1 cellular context compared by ENCODE assay signal in the genomic region with DNA sequence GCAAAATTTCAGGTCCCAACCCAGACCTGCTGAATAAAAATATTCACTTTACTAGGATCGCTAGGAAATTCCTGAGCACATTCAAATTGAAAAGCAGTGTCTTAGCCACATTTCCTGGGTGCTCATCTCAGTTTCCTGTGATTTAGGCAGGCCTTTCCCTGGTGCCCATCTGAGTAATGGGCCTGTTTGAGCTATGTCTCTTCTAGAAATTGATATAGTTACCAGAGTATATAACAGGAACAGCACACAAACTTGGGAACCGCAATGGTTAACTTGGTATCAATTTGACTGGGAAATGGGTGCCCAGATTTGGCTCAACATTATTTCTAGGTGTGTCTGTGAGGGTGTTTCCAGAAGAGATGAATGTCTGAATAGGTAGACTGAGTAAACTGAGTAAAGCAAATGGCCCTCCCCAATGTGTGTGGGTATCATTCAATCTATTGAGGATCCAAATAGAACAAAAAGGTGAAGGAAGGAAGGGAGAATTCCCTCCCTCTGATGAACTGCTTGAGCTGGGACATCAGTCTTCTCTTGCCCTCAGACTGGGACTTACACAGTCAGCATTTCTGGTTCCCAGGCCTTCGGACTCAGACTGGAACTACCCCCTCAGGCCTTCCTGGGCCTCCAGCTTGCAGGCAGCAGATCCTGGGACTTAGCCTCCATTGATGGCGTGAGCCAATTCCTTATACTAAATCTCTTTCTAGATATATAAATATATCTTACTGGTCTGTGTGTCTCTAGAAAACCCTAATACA.
TF ChIP-seq lines count a peak whose summit lies in the region.

No MANE protein-coding gene starts in this region.

TF ChIP-seq in K562, 482 proteins besides CTCF, POLR2A, EP300 and RAD21 (continued from another document and continues in another):
- TF ChIP-seq, protein P1, sequence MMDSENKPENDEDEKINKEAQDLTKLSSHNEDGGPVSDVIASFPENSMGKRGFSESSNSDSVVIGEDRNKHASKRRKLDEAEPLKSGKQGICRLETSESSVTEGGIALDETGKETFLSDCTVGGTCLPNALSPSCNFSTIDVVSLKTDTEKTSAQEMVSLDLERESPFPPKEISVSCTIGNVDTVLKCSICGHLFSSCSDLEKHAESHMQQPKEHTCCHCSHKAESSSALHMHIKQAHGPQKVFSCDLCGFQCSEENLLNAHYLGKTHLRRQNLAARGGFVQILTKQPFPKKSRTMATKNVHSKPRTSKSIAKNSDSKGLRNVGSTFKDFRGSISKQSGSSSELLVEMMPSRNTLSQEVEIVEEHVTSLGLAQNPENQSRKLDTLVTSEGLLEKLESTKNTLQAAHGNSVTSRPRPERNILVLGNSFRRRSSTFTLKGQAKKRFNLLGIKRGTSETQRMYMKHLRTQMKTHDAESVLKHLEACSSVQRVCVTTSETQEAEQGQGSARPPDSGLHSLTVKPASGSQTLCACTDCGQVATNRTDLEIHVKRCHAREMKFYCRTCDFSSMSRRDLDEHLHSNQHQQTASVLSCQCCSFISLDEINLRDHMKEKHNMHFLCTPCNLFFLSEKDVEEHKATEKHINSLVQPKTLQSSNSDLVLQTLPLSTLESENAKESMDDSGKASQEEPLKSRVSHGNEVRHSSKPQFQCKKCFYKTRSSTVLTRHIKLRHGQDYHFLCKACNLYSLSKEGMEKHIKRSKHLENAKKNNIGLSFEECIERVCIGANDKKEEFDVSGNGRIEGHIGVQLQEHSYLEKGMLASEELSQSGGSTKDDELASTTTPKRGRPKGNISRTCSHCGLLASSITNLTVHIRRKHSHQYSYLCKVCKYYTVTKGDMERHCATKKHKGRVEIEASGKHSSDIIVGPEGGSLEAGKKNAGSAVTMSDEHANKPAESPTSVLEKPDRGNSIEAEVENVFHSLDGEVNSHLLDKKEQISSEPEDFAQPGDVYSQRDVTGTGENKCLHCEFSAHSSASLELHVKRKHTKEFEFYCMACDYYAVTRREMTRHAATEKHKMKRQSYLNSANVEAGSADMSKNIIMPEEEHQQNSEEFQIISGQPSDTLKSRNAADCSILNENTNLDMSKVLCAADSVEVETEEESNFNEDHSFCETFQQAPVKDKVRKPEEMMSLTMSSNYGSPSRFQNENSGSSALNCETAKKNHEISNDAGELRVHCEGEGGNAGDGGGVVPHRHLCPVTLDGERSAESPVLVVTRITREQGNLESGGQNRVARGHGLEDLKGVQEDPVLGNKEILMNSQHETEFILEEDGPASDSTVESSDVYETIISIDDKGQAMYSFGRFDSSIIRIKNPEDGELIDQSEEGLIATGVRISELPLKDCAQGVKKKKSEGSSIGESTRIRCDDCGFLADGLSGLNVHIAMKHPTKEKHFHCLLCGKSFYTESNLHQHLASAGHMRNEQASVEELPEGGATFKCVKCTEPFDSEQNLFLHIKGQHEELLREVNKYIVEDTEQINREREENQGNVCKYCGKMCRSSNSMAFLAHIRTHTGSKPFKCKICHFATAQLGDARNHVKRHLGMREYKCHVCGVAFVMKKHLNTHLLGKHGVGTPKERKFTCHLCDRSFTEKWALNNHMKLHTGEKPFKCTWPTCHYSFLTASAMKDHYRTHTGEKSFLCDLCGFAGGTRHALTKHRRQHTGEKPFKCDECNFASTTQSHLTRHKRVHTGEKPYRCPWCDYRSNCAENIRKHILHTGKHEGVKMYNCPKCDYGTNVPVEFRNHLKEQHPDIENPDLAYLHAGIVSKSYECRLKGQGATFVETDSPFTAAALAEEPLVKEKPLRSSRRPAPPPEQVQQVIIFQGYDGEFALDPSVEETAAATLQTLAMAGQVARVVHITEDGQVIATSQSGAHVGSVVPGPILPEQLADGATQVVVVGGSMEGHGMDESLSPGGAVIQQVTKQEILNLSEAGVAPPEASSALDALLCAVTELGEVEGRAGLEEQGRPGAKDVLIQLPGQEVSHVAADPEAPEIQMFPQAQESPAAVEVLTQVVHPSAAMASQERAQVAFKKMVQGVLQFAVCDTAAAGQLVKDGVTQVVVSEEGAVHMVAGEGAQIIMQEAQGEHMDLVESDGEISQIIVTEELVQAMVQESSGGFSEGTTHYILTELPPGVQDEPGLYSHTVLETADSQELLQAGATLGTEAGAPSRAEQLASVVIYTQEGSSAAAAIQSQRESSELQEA (IDR thresholded peaks at IDR 0.05; ENCODE audit: low read depth) = no peak
- no peak for TF ChIP-seq CEBPB (tag; IDR thresholded peaks at IDR 0.05)
- no peak for TF ChIP-seq PHB2 (IDR thresholded peaks at IDR 0.05; ENCODE audit: low read depth)
- no peak for TF ChIP-seq ADNP (tag; IDR thresholded peaks at IDR 0.05)
- TF ChIP-seq MAFK (IDR thresholded peaks at IDR 0.05; ENCODE audit: low read length) = peak; percentile 60; the same call in 1 of the 2 replicates
- no peak for TF ChIP-seq TAF7 (tag; IDR thresholded peaks at IDR 0.05)
- TF ChIP-seq HDGF (IDR thresholded peaks at IDR 0.05) = no peak
- TF ChIP-seq, protein P2, sequence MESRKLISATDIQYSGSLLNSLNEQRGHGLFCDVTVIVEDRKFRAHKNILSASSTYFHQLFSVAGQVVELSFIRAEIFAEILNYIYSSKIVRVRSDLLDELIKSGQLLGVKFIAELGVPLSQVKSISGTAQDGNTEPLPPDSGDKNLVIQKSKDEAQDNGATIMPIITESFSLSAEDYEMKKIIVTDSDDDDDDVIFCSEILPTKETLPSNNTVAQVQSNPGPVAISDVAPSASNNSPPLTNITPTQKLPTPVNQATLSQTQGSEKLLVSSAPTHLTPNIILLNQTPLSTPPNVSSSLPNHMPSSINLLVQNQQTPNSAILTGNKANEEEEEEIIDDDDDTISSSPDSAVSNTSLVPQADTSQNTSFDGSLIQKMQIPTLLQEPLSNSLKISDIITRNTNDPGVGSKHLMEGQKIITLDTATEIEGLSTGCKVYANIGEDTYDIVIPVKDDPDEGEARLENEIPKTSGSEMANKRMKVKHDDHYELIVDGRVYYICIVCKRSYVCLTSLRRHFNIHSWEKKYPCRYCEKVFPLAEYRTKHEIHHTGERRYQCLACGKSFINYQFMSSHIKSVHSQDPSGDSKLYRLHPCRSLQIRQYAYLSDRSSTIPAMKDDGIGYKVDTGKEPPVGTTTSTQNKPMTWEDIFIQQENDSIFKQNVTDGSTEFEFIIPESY (CRISPR knock-in tag; IDR thresholded peaks at IDR 0.05) = no peak
- TF ChIP-seq SIX5 (IDR thresholded peaks at IDR 0.05; ENCODE audit: borderline replicate concordance in 1 of 2, insufficient read depth in 1 of 2, low read depth in 1 of 2, low read length in 2 of 2) = no peak
- TF ChIP-seq MAFF (IDR thresholded peaks at IDR 0.05; ENCODE audit: low read length) = peak; percentile 77
- TF ChIP-seq, protein P3, sequence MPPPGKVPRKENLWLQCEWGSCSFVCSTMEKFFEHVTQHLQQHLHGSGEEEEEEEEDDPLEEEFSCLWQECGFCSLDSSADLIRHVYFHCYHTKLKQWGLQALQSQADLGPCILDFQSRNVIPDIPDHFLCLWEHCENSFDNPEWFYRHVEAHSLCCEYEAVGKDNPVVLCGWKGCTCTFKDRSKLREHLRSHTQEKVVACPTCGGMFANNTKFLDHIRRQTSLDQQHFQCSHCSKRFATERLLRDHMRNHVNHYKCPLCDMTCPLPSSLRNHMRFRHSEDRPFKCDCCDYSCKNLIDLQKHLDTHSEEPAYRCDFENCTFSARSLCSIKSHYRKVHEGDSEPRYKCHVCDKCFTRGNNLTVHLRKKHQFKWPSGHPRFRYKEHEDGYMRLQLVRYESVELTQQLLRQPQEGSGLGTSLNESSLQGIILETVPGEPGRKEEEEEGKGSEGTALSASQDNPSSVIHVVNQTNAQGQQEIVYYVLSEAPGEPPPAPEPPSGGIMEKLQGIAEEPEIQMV (tag; conservative IDR thresholded peaks at IDR 0.05; ENCODE audit: low read depth) = no peak
- no peak for TF ChIP-seq POLR2H (tag; IDR thresholded peaks at IDR 0.05; ENCODE audit: low read depth)
- TF ChIP-seq, protein P4, sequence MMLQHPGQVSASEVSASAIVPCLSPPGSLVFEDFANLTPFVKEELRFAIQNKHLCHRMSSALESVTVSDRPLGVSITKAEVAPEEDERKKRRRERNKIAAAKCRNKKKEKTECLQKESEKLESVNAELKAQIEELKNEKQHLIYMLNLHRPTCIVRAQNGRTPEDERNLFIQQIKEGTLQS (IDR thresholded peaks at IDR 0.05) = no peak
- TF ChIP-seq, protein P4 (CRISPR knock-in tag; conservative IDR thresholded peaks at IDR 0.05) = no peak
- no peak for TF ChIP-seq THRAP3 (IDR thresholded peaks at IDR 0.05; ENCODE audit: borderline replicate concordance)
- TF ChIP-seq, protein P5, sequence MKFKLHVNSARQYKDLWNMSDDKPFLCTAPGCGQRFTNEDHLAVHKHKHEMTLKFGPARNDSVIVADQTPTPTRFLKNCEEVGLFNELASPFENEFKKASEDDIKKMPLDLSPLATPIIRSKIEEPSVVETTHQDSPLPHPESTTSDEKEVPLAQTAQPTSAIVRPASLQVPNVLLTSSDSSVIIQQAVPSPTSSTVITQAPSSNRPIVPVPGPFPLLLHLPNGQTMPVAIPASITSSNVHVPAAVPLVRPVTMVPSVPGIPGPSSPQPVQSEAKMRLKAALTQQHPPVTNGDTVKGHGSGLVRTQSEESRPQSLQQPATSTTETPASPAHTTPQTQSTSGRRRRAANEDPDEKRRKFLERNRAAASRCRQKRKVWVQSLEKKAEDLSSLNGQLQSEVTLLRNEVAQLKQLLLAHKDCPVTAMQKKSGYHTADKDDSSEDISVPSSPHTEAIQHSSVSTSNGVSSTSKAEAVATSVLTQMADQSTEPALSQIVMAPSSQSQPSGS (CRISPR knock-in tag; IDR thresholded peaks at IDR 0.05) = no peak
- TF ChIP-seq TCF3 (CRISPR knock-in tag; IDR thresholded peaks at IDR 0.05) = no peak
- no peak for TF ChIP-seq EWSR1 (IDR thresholded peaks at IDR 0.05; ENCODE audit: borderline replicate concordance, low read depth, partially characterized antibody)
- TF ChIP-seq DDX20 (tag; IDR thresholded peaks at IDR 0.05; ENCODE audit: low read depth) = peak; percentile 33; the same call in 1 of the 2 replicates
- TF ChIP-seq, protein P6, sequence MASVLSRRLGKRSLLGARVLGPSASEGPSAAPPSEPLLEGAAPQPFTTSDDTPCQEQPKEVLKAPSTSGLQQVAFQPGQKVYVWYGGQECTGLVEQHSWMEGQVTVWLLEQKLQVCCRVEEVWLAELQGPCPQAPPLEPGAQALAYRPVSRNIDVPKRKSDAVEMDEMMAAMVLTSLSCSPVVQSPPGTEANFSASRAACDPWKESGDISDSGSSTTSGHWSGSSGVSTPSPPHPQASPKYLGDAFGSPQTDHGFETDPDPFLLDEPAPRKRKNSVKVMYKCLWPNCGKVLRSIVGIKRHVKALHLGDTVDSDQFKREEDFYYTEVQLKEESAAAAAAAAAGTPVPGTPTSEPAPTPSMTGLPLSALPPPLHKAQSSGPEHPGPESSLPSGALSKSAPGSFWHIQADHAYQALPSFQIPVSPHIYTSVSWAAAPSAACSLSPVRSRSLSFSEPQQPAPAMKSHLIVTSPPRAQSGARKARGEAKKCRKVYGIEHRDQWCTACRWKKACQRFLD (CRISPR knock-in tag; IDR thresholded peaks at IDR 0.05) = no peak
- TF ChIP-seq RBM34 (IDR thresholded peaks at IDR 0.05; ENCODE audit: borderline replicate concordance, insufficient read depth, low read length) = no peak
- TF ChIP-seq GATA2 (CRISPR knock-in tag; IDR thresholded peaks at IDR 0.05) = no peak
- TF ChIP-seq PHF21A (IDR thresholded peaks at IDR 0.05; ENCODE audit: borderline replicate concordance, low read depth) = no peak
- 0 out of 4 replicates have a peak, but pooled peaks of 1 of the 2 experiments have one; percentile 21 for TF ChIP-seq SRF (CRISPR knock-in tag; IDR thresholded peaks at IDR 0.05)
- no peak for TF ChIP-seq CAMTA2 (CRISPR knock-in tag; conservative IDR thresholded peaks at IDR 0.05)
- TF ChIP-seq KDM4B (IDR thresholded peaks at IDR 0.05; ENCODE audit: borderline replicate concordance in 2 of 2, low read depth in 1 of 2) = no peak
- TF ChIP-seq MXI1 (IDR thresholded peaks at IDR 0.05; ENCODE audit: low read depth, low read length) = no peak
- TF ChIP-seq, protein P7, sequence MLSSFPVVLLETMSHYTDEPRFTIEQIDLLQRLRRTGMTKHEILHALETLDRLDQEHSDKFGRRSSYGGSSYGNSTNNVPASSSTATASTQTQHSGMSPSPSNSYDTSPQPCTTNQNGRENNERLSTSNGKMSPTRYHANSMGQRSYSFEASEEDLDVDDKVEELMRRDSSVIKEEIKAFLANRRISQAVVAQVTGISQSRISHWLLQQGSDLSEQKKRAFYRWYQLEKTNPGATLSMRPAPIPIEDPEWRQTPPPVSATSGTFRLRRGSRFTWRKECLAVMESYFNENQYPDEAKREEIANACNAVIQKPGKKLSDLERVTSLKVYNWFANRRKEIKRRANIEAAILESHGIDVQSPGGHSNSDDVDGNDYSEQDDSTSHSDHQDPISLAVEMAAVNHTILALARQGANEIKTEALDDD (IDR thresholded peaks at IDR 0.05) = no peak
- no peak for TF ChIP-seq ARHGAP35 (IDR thresholded peaks at IDR 0.05; ENCODE audit: partially characterized antibody)
- TF ChIP-seq KHSRP (IDR thresholded peaks at IDR 0.05) = no peak
- TF ChIP-seq, protein P8, sequence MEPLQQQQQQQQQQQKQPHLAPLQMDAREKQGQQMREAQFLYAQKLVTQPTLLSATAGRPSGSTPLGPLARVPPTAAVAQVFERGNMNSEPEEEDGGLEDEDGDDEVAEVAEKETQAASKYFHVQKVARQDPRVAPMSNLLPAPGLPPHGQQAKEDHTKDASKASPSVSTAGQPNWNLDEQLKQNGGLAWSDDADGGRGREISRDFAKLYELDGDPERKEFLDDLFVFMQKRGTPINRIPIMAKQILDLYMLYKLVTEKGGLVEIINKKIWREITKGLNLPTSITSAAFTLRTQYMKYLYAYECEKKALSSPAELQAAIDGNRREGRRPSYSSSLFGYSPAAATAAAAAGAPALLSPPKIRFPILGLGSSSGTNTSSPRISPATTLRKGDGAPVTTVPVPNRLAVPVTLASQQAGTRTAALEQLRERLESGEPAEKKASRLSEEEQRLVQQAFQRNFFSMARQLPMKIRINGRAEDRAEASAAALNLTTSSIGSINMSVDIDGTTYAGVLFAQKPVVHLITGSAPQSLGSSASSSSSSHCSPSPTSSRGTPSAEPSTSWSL (CRISPR knock-in tag; IDR thresholded peaks at IDR 0.05; ENCODE audit: borderline replicate concordance) = no peak
- TF ChIP-seq ETS2 (tag; IDR thresholded peaks at IDR 0.05; ENCODE audit: borderline replicate concordance, poor library complexity, severe bottlenecking) = no peak
- TF ChIP-seq, protein P9, sequence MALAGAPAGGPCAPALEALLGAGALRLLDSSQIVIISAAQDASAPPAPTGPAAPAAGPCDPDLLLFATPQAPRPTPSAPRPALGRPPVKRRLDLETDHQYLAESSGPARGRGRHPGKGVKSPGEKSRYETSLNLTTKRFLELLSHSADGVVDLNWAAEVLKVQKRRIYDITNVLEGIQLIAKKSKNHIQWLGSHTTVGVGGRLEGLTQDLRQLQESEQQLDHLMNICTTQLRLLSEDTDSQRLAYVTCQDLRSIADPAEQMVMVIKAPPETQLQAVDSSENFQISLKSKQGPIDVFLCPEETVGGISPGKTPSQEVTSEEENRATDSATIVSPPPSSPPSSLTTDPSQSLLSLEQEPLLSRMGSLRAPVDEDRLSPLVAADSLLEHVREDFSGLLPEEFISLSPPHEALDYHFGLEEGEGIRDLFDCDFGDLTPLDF (CRISPR knock-in tag; IDR thresholded peaks at IDR 0.05) = no peak
- no peak for TF ChIP-seq TFAM (CRISPR knock-in tag; conservative IDR thresholded peaks at IDR 0.05)
- 0 out of 2 replicates have a peak, but pooled peaks have one; percentile 29 for TF ChIP-seq ZNF668 (CRISPR knock-in tag; IDR thresholded peaks at IDR 0.05)
- TF ChIP-seq CHD4 (IDR thresholded peaks at IDR 0.05; ENCODE audit: insufficient read depth, insufficient replicate concordance, low read depth, low read length, poor library complexity, severe bottlenecking) = no peak
- TF ChIP-seq SMARCB1 (IDR thresholded peaks at IDR 0.05; ENCODE audit: insufficient read length, low read depth) = no peak
- TF ChIP-seq ZFP36 (IDR thresholded peaks at IDR 0.05; ENCODE audit: low read depth, low read length, partially characterized antibody) = no peak
- 0 out of 4 replicates have a peak, but pooled peaks of 1 of the 2 experiments have one; percentile 22 for TF ChIP-seq TBL1XR1 (IDR thresholded peaks at IDR 0.05; ENCODE audit: low read length in 2 of 2)
